ENCODE assay signal across 19 cellular contexts in the genomic region with DNA sequence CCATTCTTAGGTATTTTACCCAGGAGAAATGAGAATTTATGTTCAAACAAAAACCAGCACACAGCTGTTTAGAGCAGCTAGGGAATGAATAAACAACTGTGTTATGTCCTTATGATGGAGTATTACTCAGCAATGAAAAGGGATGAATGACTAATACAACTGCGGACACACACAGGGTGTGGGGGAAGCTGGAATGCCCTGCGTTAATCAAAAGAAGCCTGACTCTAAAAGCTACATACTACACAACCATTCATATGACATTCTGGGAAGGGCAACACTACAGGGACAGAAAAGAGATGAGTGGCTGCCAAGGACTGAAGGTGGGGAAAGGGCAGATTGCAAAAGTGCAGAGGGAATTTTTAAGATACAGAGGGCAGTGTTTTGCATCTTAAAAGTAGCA.
DNase-seq lines count a peak whose midpoint lies in the region; ATAC-seq and TF ChIP-seq lines count a peak whose summit lies in the region.
"Had no signal": no experiment of that assay in that cellular context is flagged by ENCODE, and none has a peak within 500 bp of the region (broad histone marks: within the 10 kb centered on the region; RNA-seq: fewer than 3 reads in every experiment).

No MANE protein-coding gene starts in this region.

- TF ChIP-seq POLR2A in adrenal gland (IDR thresholded peaks at IDR 0.05) = no peak

- H3K79me2 ChIP-seq in trophoblast cell (ENCODE audit: control insufficient read depth, insufficient read depth, low read length, poor library complexity) = peaks cover 4% of the 10 kb centered on the region

- H2BK120ac ChIP-seq in trophoblast cell (ENCODE audit: insufficient read depth, low read length, poor library complexity) = no peak overlapping the region

- H2BK5ac ChIP-seq in trophoblast cell (ENCODE audit: low read depth, low read length, poor library complexity) = no peak overlapping the region

- H2AFZ ChIP-seq in trophoblast cell (ENCODE audit: insufficient read depth, low read length, poor library complexity) = no peak overlapping the region

- peaks cover 0 to 17% of the 10 kb centered on the region in 2 donors for H3K36me3 ChIP-seq in adrenal gland (replicated peaks in 1 of 2)
- peaks cover 3 to 6% of the 10 kb centered on the region in 2 experiments for H3K36me3 ChIP-seq in trophoblast cell (ENCODE audit: control insufficient read depth in 1 of 2, insufficient read depth in 2 of 2, low read length in 2 of 2)

- TF ChIP-seq CTCF in adrenal gland (IDR thresholded peaks at IDR 0.05) = no peak

- ATAC-seq in left ventricle myocardium superior (peak; percentile 35), esophagus mucosa (peak; percentile 71)
- ATAC-seq: HepG2, Panc1 had no signal

- no peak overlapping the region for H3K4me3 ChIP-seq in adrenal gland
- H3K4me3 ChIP-seq in trophoblast cell (ENCODE audit: low read depth, low read length) = no peak overlapping the region
- H3K4me3 ChIP-seq: MG63 had no signal

- H3K14ac ChIP-seq in trophoblast cell (ENCODE audit: low read length) = no peak overlapping the region

- H2AK5ac ChIP-seq in trophoblast cell (ENCODE audit: low read length) = no peak overlapping the region

- no peak overlapping the region for H3K9ac ChIP-seq in trophoblast cell (ENCODE audit: low read length)
- H3K9ac ChIP-seq: KMS-11 had no signal

- H3K23ac ChIP-seq in trophoblast cell (ENCODE audit: low read length) = no peak overlapping the region

- H3K4me1 ChIP-seq in adrenal gland (replicated peaks in 1 of 2) = peaks cover 28 to 38% of the 10 kb centered on the region in 2 donors
- peaks cover 38 to 57% of the 10 kb centered on the region in 2 experiments for H3K4me1 ChIP-seq in trophoblast cell (ENCODE audit: control insufficient read depth in 1 of 2, insufficient read depth in 2 of 2, low read length in 2 of 2)

- no peak overlapping the region for H4K8ac ChIP-seq in trophoblast cell (ENCODE audit: low read depth, low read length)

- H3K27me3 ChIP-seq in adrenal gland (no peaks in the 10 kb centered on the region), trophoblast cell (ENCODE audit: insufficient read depth, low read length) (no peaks in the 10 kb centered on the region)
- H3K27me3 ChIP-seq: MG63 had no signal

- H4K12ac ChIP-seq in trophoblast cell (ENCODE audit: low read depth, low read length) = no peak overlapping the region

- H3K9me3 ChIP-seq in adrenal gland (replicated peaks in 1 of 3) (no peaks in the 10 kb centered on the region), trophoblast cell (ENCODE audit: insufficient read depth, low read depth, low read length) (peaks cover 2% of the 10 kb centered on the region)
- H3K9me3 ChIP-seq: MG63 had no signal

- 44 to 56% (median 46%) methylated on average over 2 of the region's 2 CpGs for WGBS in adrenal gland, 4 donors
- WGBS in trophoblast cell (ENCODE audit: extremely low coverage, insufficient coverage, insufficient read length) = no CpG with 5 or more reads among the region's 2 CpGs

- intact Hi-C loops in left ventricle myocardium superior (cut with micrococcal nuclease) = no loop called here
- intact Hi-C loops in cardiac septum (cut with DNase I) = no loop called here
- intact Hi-C loops in adrenal gland (cut with DNase I) = no loop called here

- H3K4me2 ChIP-seq in trophoblast cell (ENCODE audit: low read length) = no peak overlapping the region
- H3K4me2 ChIP-seq: KMS-11 had no signal

- H4K91ac ChIP-seq in trophoblast cell (ENCODE audit: low read depth, low read length) = no peak overlapping the region

- H3K18ac ChIP-seq in trophoblast cell (ENCODE audit: low read length) = no peak overlapping the region

- H3K79me1 ChIP-seq in trophoblast cell (ENCODE audit: low read length) = peaks cover 38% of the 10 kb centered on the region

- H2BK12ac ChIP-seq in trophoblast cell (ENCODE audit: low read length) = no peak overlapping the region

- no peak overlapping the region for H3K4ac ChIP-seq in trophoblast cell (ENCODE audit: low read depth, low read length)

- DNase-seq in left ventricle myocardium superior (no peak), cardiac septum (ENCODE audit: low spot score) (no peak), adrenal gland (peak in 3 of 7 donors; percentile 49 to 75 (median 57)), trophoblast cell (peak; percentile 70 to 85), activated T-cell treated with anti-CD3 and anti-CD28 coated beads for 4 hours (no peak), SKM-1 treated with dmso at 0.1 percent for 144 hours (lab: John Stamatoyannopoulos, UW; ENCODE audit: unreplicated experiment) (no peak), islet precursor cell (no peak)
- DNase-seq: GDM1, GOT3, MG63, NCI-H1048, NCI-H1436, NCI-H2029 treated with DMSO at 0.1 percent for 48 hours, NCI-H2171 treated with DMSO at 0.1 percent for 48 hours, NCI-H446 treated with DMSO at 0.1 percent for 48 hours had no signal

- H3K27ac ChIP-seq in adrenal gland = peak overlapping the region in 4 of 5 donors; percentile 19 to 96 (median 82)
- H3K27ac ChIP-seq in trophoblast cell (ENCODE audit: low read depth, low read length) = no peak overlapping the region
- H3K27ac ChIP-seq: KMS-11 had no signal

Comparison
In these comparisons a context has a peak if more than half of its experiments do, and no peak if none do; other contexts are left out.
1. DNase-seq: peak in trophoblast cell (2 of 2); none in left ventricle myocardium superior (single experiment), cardiac septum (single experiment), activated T-cell treated with anti-CD3 and anti-CD28 coated beads for 4 hours (single experiment), SKM-1 treated with dmso at 0.1 percent for 144 hours (single experiment) and islet precursor cell (single experiment).